Comparison of ENCODE assay signal across 8 cellular contexts in the genomic region with DNA sequence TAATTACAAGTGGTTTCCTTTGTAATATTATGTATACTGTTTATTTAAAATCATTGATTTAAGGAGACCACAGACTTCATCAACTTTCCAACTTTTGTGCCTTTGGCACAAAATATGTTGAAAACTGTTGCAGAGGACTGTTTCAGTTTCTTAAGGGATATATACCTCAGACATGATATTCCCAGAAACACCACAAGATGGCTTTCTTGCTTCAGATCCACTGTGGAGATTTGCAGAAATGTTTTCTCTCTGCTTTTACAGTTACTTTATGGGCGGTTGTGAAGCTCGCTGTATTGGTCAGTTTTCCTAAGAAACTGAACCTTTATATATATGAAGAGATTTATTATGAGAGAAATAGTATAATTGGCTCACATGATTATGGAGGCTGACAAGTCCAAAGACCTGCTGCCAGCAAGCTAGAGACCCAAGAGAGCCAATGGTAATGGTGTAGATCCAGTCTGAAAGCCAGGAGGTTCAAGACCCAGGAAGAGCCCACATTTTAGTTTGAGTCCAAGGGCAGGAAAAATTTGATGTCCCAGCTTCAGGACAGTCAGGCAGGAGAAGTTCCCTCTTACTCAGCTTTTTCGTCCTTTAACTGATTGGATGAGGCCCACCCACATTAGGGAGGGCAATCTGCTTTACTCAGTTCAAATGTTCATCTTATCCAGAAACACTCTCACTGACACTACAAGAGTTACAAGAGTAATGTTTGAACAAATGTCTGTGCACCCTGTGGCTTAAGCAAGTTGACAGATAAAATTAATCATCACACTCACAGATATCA. TPM values are rescaled to one million over a fixed set of nuclear protein-coding genes. Genes with fewer than 3 reads are reported as not detected.
DNase-seq lines count a peak whose midpoint lies in the region; ATAC-seq and TF ChIP-seq lines count a peak whose summit lies in the region.

No MANE protein-coding gene starts in this region.

- no peak overlapping the region for H2AFZ ChIP-seq in mesenchymal stem cell (ENCODE audit: low read depth, low read length)

- H3K4ac ChIP-seq in mesenchymal stem cell (ENCODE audit: low read depth in 1 of 2, low read length in 2 of 2), result no peak overlapping the region

- H3K9me3 ChIP-seq in mesenchymal stem cell (ENCODE audit: control insufficient read depth, low read length), result no peaks in the 10 kb centered on the region

- H3K4me1 ChIP-seq in mesenchymal stem cell (ENCODE audit: control insufficient read depth, insufficient read depth, low read depth, low read length), result no peaks in the 10 kb centered on the region

- H3K23ac ChIP-seq in mesenchymal stem cell (ENCODE audit: low read length in 2 of 2), result no peak overlapping the region

- H2BK5ac ChIP-seq in mesenchymal stem cell (ENCODE audit: low read depth, low read length, poor library complexity, severe bottlenecking), result no peak overlapping the region

- no peak overlapping the region for H3K9ac ChIP-seq in mesenchymal stem cell (ENCODE audit: low read length)

- 83% methylated on average over 2 of the region's 3 CpGs for WGBS in mesenchymal stem cell

- H3K18ac ChIP-seq in mesenchymal stem cell (ENCODE audit: low read depth in 1 of 2, low read length in 2 of 2), result no peak overlapping the region

- ATAC-seq in GM21786 (IDR thresholded peaks at IDR 0.05; ENCODE audit: unreplicated experiment), result peak; percentile 58

- H3K36me3 ChIP-seq in mesenchymal stem cell (ENCODE audit: control insufficient read depth in 1 of 2, insufficient read depth in 2 of 2, low read depth in 1 of 2, low read length in 2 of 2), result no peaks in the 10 kb centered on the region

- in situ Hi-C loops in Caki2 (cut with HindIII; ENCODE audit: low pct_unique_long_range_greater_than_20kb, low sequenced_read_pairs), result no loop called here

- no peak overlapping the region for H2AK5ac ChIP-seq in mesenchymal stem cell (ENCODE audit: low read length, severe bottlenecking)

- no peak overlapping the region for H2BK15ac ChIP-seq in mesenchymal stem cell (ENCODE audit: low read depth, poor library complexity, severe bottlenecking)

- H3K27ac ChIP-seq in coronary artery (peak overlapping the region in 1 of 2 donors; percentile 9), mesenchymal stem cell (ENCODE audit: low read length, poor library complexity, severe bottlenecking) (no peak overlapping the region), substantia nigra (ENCODE audit: low read depth, low read length, poor library complexity, severe bottlenecking) (no peak overlapping the region)

- H2BK120ac ChIP-seq in mesenchymal stem cell (ENCODE audit: low read depth, low read length), result no peak overlapping the region

- H3K27me3 ChIP-seq in mesenchymal stem cell (ENCODE audit: control insufficient read depth in 1 of 2, insufficient read depth in 1 of 2, low read length in 2 of 2), result no peaks in the 10 kb centered on the region

- H2BK12ac ChIP-seq in mesenchymal stem cell (ENCODE audit: low read length in 2 of 2), result no peak overlapping the region

- peak; percentile 44 for TF ChIP-seq CTCF in coronary artery (IDR thresholded peaks at IDR 0.05)

- H3K14ac ChIP-seq in mesenchymal stem cell (ENCODE audit: low read length in 2 of 2), result no peak overlapping the region

- H3K79me1 ChIP-seq in mesenchymal stem cell (replicated peaks; ENCODE audit: low read length, poor library complexity, severe bottlenecking), result peaks cover 19% of the 10 kb centered on the region

- no peak overlapping the region for H4K91ac ChIP-seq in mesenchymal stem cell (ENCODE audit: low read length)

- H3K4me2 ChIP-seq in mesenchymal stem cell (ENCODE audit: low read length, poor library complexity, severe bottlenecking), result no peak overlapping the region

- H3K4me3 ChIP-seq in coronary artery (no peak overlapping the region), mesenchymal stem cell (ENCODE audit: insufficient read depth in 1 of 2, low read depth in 1 of 2, low read length in 2 of 2) (no peak overlapping the region)

- peak; percentile 15 for DNase-seq in Caki2 (ENCODE audit: low read depth)
- DNase-seq in NCI-H460 (ENCODE audit: extremely low read depth, low read depth), result peak; percentile 41
- no peak for DNase-seq in coronary artery (ENCODE audit: low spot score)
- DNase-seq in mesenchymal stem cell, result peak; percentile 75
- no peak for DNase-seq in substantia nigra (lab: John Stamatoyannopoulos, UW)
- DNase-seq in cerebellum (ENCODE audit: low spot score), result no peak
- DNase-seq in mucosa of gallbladder (ENCODE audit: low spot score), result no peak

- H4K8ac ChIP-seq in mesenchymal stem cell (ENCODE audit: low read length), result no peak overlapping the region

RNA-seq across cellular contexts. Expression of a gene that starts 12.8 kb away (rescaled TPM):
- total RNA-seq in Caki2 (2014; rRNA removed; shearing (Covaris generic); ENCODE audit: low replicate concordance), result 14.2 and 15.0 TPM in 2 replicates
- total RNA-seq in NCI-H460 (2014; rRNA removed; shearing (Covaris generic)), result 70.0 and 73.9 TPM in 2 replicates
- polyA plus RNA-seq in NCI-H460 (2014; cell fraction: nucleus; rRNA removed), result 61.5 and 77.9 TPM in 2 replicates
- polyA plus RNA-seq in mesenchymal stem cell (2013, experiment 1 of 2), result 41.6 TPM
- polyA plus RNA-seq in mesenchymal stem cell (2013, experiment 2 of 2), result 44.0 TPM
- total RNA-seq in cerebellum, result 4.0 TPM
- total RNA-seq in mucosa of gallbladder, result 30.2 TPM

Comparison
In these comparisons a context has a peak if more than half of its experiments do, and no peak if none do; other contexts are left out.
1. DNase-seq: peak in Caki2 (single experiment), NCI-H460 (single experiment) and mesenchymal stem cell (single experiment); none in coronary artery (single experiment), substantia nigra (0 of 49), cerebellum (single experiment) and mucosa of gallbladder (single experiment).